1 cellular context compared by ENCODE assay signal in the genomic region with DNA sequence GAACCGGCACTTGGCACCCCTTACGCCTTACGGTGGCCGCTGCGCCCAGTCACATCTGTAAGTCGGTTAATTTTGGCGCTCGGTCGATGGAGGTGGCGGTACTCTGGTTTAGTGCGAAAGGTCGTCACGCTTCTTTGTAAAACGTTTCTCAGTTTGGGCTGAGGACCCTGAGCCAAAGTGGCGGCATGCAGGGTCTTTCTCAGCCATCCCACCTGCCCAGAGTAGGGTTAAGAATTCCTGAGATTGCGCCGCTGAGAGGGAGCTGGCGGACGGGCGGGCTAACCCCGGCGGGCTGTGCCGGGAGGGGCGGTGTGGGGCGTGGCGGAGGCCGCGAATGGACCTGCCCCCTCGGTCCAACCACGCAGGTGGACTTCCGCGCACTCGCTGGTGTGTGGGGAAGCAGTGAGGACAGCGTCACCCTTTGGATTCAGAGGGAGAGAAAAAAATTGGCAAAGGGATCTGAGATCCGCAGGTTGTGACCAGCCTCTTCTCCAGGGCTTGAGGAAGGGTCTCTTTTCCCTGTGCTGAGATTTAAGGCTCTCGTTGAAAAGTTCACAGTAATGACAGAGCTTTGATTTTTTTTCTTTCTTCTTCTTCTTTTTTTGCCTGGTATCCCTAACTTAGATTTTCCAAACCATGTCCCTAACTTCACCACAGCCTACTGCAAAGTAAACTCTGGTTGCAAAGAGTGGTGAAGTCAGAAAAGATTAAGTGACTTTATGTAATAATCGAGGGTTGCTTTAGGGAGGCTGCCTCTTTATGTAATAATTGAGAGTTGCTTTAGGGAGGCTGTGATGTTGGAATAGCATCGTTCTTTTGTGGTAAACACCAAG.
TF ChIP-seq lines count a peak whose summit lies in the region.

No MANE protein-coding gene starts in this region.

TF ChIP-seq in K562, 482 proteins besides CTCF, POLR2A, EP300 and RAD21 (continued from another document):
- TF ChIP-seq, protein P1, sequence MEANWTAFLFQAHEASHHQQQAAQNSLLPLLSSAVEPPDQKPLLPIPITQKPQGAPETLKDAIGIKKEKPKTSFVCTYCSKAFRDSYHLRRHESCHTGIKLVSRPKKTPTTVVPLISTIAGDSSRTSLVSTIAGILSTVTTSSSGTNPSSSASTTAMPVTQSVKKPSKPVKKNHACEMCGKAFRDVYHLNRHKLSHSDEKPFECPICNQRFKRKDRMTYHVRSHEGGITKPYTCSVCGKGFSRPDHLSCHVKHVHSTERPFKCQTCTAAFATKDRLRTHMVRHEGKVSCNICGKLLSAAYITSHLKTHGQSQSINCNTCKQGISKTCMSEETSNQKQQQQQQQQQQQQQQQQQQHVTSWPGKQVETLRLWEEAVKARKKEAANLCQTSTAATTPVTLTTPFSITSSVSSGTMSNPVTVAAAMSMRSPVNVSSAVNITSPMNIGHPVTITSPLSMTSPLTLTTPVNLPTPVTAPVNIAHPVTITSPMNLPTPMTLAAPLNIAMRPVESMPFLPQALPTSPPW (CRISPR knock-in tag; IDR thresholded peaks at IDR 0.05) = peak; percentile 86
- TF ChIP-seq PHF20 (IDR thresholded peaks at IDR 0.05; ENCODE audit: partially characterized antibody) (no peak), ZNF444 (CRISPR knock-in tag; IDR thresholded peaks at IDR 0.05) (no peak), MCM3 (IDR thresholded peaks at IDR 0.05) (no peak), E4F1 (CRISPR knock-in tag; IDR thresholded peaks at IDR 0.05; ENCODE audit: borderline replicate concordance) (no peak), HDAC6 (IDR thresholded peaks at IDR 0.05; ENCODE audit: low read depth, low read length) (no peak), POLR2B (IDR thresholded peaks at IDR 0.05; ENCODE audit: low read depth, partially characterized antibody) (no peak), ZNF445 (CRISPR knock-in tag; IDR thresholded peaks at IDR 0.05; ENCODE audit: low read depth) (no peak), ESRRB (CRISPR knock-in tag; IDR thresholded peaks at IDR 0.05; ENCODE audit: borderline replicate concordance) (no peak), HMG20B (CRISPR knock-in tag; IDR thresholded peaks at IDR 0.05) (no peak), IRF1 (CRISPR knock-in tag; IDR thresholded peaks at IDR 0.05; ENCODE audit: borderline replicate concordance) (no peak), JUNB (CRISPR knock-in tag; conservative IDR thresholded peaks at IDR 0.05) (no peak), ZNF717 (CRISPR knock-in tag; IDR thresholded peaks at IDR 0.05) (no peak), ZNF639 (CRISPR knock-in tag; conservative IDR thresholded peaks at IDR 0.05 in 1 of 2, IDR thresholded peaks at IDR 0.05 in 1 of 2) (0 out of 4 replicates have a peak, but pooled peaks of 1 of the 2 experiments have one; percentile 51), TAF1 (IDR thresholded peaks at IDR 0.05; ENCODE audit: control insufficient read depth, extremely low read depth, insufficient read depth, low read length, severe bottlenecking) (no peak), MGA (IDR thresholded peaks at IDR 0.05) (0 out of 2 replicates have a peak, but pooled peaks have one; percentile 16), COPS2 (conservative IDR thresholded peaks at IDR 0.05) (no peak), SETDB1 (IDR thresholded peaks at IDR 0.05; ENCODE audit: low read length) (no peak), EP400 (IDR thresholded peaks at IDR 0.05) (0 out of 2 replicates have a peak, but pooled peaks have one; percentile 28), FOXA3 (CRISPR knock-in tag; conservative IDR thresholded peaks at IDR 0.05 in 1 of 2, IDR thresholded peaks at IDR 0.05 in 1 of 2) (no peak), CCNT2 (IDR thresholded peaks at IDR 0.05; ENCODE audit: borderline replicate concordance, extremely low read depth, insufficient read length, low read depth, low read length) (no peak), ZFX (CRISPR knock-in tag; IDR thresholded peaks at IDR 0.05) (no peak), TAL1 (IDR thresholded peaks at IDR 0.05) (no peak), RBFOX2 (IDR thresholded peaks at IDR 0.05; ENCODE audit: low read depth, low read length) (peak; percentile 62; the same call in 1 of the 2 replicates), NCOA2 (IDR thresholded peaks at IDR 0.05; ENCODE audit: partially characterized antibody in 2 of 2) (peak in 1 of 2 experiments; percentile 48), STAG1 (CRISPR knock-in tag; IDR thresholded peaks at IDR 0.05; ENCODE audit: borderline replicate concordance) (no peak), BMI1 (IDR thresholded peaks at IDR 0.05; ENCODE audit: low read length) (no peak)
- TF ChIP-seq, protein P2, sequence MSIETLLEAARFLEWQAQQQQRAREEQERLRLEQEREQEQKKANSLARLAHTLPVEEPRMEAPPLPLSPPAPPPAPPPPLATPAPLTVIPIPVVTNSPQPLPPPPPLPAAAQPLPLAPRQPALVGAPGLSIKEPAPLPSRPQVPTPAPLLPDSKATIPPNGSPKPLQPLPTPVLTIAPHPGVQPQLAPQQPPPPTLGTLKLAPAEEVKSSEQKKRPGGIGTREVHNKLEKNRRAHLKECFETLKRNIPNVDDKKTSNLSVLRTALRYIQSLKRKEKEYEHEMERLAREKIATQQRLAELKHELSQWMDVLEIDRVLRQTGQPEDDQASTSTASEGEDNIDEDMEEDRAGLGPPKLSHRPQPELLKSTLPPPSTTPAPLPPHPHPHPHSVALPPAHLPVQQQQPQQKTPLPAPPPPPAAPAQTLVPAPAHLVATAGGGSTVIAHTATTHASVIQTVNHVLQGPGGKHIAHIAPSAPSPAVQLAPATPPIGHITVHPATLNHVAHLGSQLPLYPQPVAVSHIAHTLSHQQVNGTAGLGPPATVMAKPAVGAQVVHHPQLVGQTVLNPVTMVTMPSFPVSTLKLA (conservative IDR thresholded peaks at IDR 0.05) = no peak
